Comparison of ENCODE assay signal across 28 cellular contexts in genomic region chr9:13673348-13673747, GRCh38.
"Had no signal": no experiment of that assay in that cellular context is flagged by ENCODE, and none has a peak within 500 bp of the region (broad histone marks: within the 10 kb centered on the region; RNA-seq: fewer than 3 reads in every experiment).

No MANE protein-coding gene starts in this region.

- FAIRE-seq: colon, endometrium, endothelial cell of umbilical vein, frontal cortex had no signal

- H3K27me3 ChIP-seq: colonic mucosa, dorsolateral prefrontal cortex, esophagus muscularis mucosa, esophagus squamous epithelium, foreskin keratinocyte, gastrocnemius medialis, gastroesophageal sphincter, heart left ventricle, heart right ventricle had no signal

- H3K4me1 ChIP-seq: colonic mucosa, esophagus muscularis mucosa, esophagus squamous epithelium, foreskin keratinocyte, gastrocnemius medialis, gastroesophageal sphincter had no signal

- H3K4me3 ChIP-seq: colonic mucosa, coronary artery, dorsolateral prefrontal cortex, esophagus muscularis mucosa, esophagus squamous epithelium, gastrocnemius medialis, gastroesophageal sphincter, heart left ventricle, heart right ventricle had no signal

- ATAC-seq: effector memory CD8-positive, alpha-beta T cell; esophagus mucosa; foreskin keratinocyte; gastrocnemius medialis; gastroesophageal sphincter; heart left ventricle had no signal

- H3K36me3 ChIP-seq: colonic mucosa, esophagus muscularis mucosa, esophagus squamous epithelium, gastrocnemius medialis, gastroesophageal sphincter, heart left ventricle, heart right ventricle had no signal

- H3K27ac ChIP-seq: colonic mucosa, coronary artery, dorsolateral prefrontal cortex, epithelial cell of prostate, esophagus muscularis mucosa, esophagus squamous epithelium, foreskin keratinocyte, gastrocnemius medialis, gastroesophageal sphincter had no signal

- H3K9me3 ChIP-seq: colonic mucosa, gastrocnemius medialis, gastroesophageal sphincter had no signal

- DNase-seq: colonic mucosa; cortex of kidney; dermis blood vessel endothelial cell; dorsolateral prefrontal cortex; effector CD4-positive, alpha-beta T cell; effector CD8-positive, alpha-beta T cell; effector memory CD4-positive, alpha-beta T cell; effector memory CD8-positive, alpha-beta T cell; endodermal cell; erythroblast; esophagus squamous epithelium; foreskin fibroblast; foreskin keratinocyte; foreskin melanocyte; gastrocnemius medialis; glutamatergic neuron; head of caudate nucleus; heart left ventricle; heart right ventricle had no signal
